ENCODE assay signal across 29 cellular contexts in the genomic region with DNA sequence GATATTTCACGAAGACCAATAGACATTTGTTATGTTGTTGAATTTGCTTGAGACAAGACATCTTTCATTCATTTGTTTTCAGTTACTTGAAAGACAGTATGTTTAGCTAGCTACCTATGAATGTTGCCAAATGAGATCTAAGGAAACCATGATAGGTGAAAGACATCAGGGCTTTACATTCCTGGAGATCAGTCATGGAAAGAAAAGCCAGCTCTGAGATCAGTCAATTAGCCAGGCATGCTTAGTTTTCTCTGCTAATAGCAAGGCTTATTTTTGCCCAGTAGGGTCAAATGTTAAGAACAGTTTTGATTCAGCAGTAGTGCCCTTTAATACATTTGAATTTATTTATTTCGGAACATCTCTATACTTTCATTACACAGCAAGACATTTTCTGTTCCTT.
A peak's percentile ranks its signal among the peaks of the same experiment; 100 is the strongest.
DNase-seq lines count a peak whose midpoint lies in the region; ATAC-seq and TF ChIP-seq lines count a peak whose summit lies in the region.
"Had no signal": no experiment of that assay in that cellular context is flagged by ENCODE, and none has a peak within 500 bp of the region (broad histone marks: within the 10 kb centered on the region; RNA-seq: fewer than 3 reads in every experiment).

No MANE protein-coding gene starts in this region.

- H3K4me3 ChIP-seq in endodermal cell (ENCODE audit: low read length) (peak overlapping the region; percentile 37), A673 (ENCODE audit: low read depth, low read length, poor library complexity, severe bottlenecking) (no peak overlapping the region)
- no peak overlapping the region for H3K4me3 ChIP-seq in naive thymus-derived CD4-positive, alpha-beta T cell (ENCODE audit: low read length)
- H3K4me3 ChIP-seq: GM12878, GM23248, HAP-1, K562 had no signal

- H3K27ac ChIP-seq in endodermal cell (ENCODE audit: low read depth, low read length) (no peak overlapping the region), A673 (ENCODE audit: low read depth, low read length, poor library complexity, severe bottlenecking) (no peak overlapping the region)
- H3K27ac ChIP-seq in naive thymus-derived CD4-positive, alpha-beta T cell (ENCODE audit: low read depth, low read length): no peak overlapping the region
- H3K27ac ChIP-seq: C4-2B, GM23248, RWPE1 had no signal

- peaks cover 29% of the 10 kb centered on the region for H3K4me1 Mint-ChIP-seq in HFFc6 (ENCODE audit: low read depth)
- peaks cover 8% of the 10 kb centered on the region for H3K4me1 Mint-ChIP-seq in endodermal cell
- peaks cover 4 to 10% (median 7%) of the 10 kb centered on the region in 7 donors for H3K4me1 Mint-ChIP-seq in naive thymus-derived CD4-positive, alpha-beta T cell
- H3K4me1 Mint-ChIP-seq: B cell had no signal

- H3K27me3 Mint-ChIP-seq in HFFc6 (ENCODE audit: insufficient read depth): no peaks in the 10 kb centered on the region
- H3K27me3 Mint-ChIP-seq in endodermal cell (ENCODE audit: insufficient read depth): no peaks in the 10 kb centered on the region
- H3K27me3 Mint-ChIP-seq in naive thymus-derived CD4-positive, alpha-beta T cell: peaks cover 0 to 15% (median 0%) of the 10 kb centered on the region in 5 donors
- H3K27me3 Mint-ChIP-seq: B cell had no signal

- H3K36me3 Mint-ChIP-seq in HFFc6 (ENCODE audit: low read depth) (no peaks in the 10 kb centered on the region), endodermal cell (ENCODE audit: low read depth) (no peaks in the 10 kb centered on the region)
- peaks cover 3 to 12% (median 9%) of the 10 kb centered on the region in 5 donors for H3K36me3 Mint-ChIP-seq in naive thymus-derived CD4-positive, alpha-beta T cell

- POLR2A ChIA-PET in naive thymus-derived CD4-positive, alpha-beta T cell (lab: Charles Lee): no interaction called here
- POLR2A ChIA-PET in A673 (lab: Charles Lee; ENCODE audit: low non-redundant PET): no interaction called here

- no TSS peak for BruUV-seq in A673 (replicated peaks; lab: Mats Ljungman, UMichigan)

- H3K27me3 ChIP-seq in endodermal cell (ENCODE audit: control insufficient read depth, insufficient read depth, low read length, poor library complexity, severe bottlenecking) (no peaks in the 10 kb centered on the region), A673 (replicated peaks; ENCODE audit: insufficient read depth, low read depth, low read length, poor library complexity) (no peaks in the 10 kb centered on the region)
- H3K27me3 ChIP-seq in naive thymus-derived CD4-positive, alpha-beta T cell (ENCODE audit: control insufficient read depth in 2 of 2, insufficient read depth in 2 of 2, low read length in 2 of 2): no peaks in the 10 kb centered on the region

- 89 to 93% methylated on average over 2 of the region's 2 CpGs for WGBS in endodermal cell (ENCODE audit: insufficient coverage in 1 of 2, insufficient read length in 1 of 2), 2 experiments

- H3K4me1 ChIP-seq in endodermal cell (ENCODE audit: control insufficient read depth, insufficient read depth, low read length) (peaks cover 3% of the 10 kb centered on the region), A673 (ENCODE audit: insufficient read depth, low read length, poor library complexity, severe bottlenecking) (peaks cover 7% of the 10 kb centered on the region)
- peaks cover 4 to 7% of the 10 kb centered on the region in 2 donors for H3K4me1 ChIP-seq in naive thymus-derived CD4-positive, alpha-beta T cell (ENCODE audit: control insufficient read depth in 2 of 2, insufficient read depth in 2 of 2, low read length in 2 of 2)
- H3K4me1 ChIP-seq: Caco-2 had no signal

- DNase-seq in HFFc6 (peak; percentile 5), endodermal cell (no peak), left kidney (ENCODE audit: low read depth, low spot score) (peak; percentile 74), renal cortical epithelial cell (ENCODE audit: low read depth) (peak; percentile 85), A673 (ENCODE audit: low spot score) (no peak)
- no peak for DNase-seq in stimulated activated CD4-positive, alpha-beta T cell treated with anti-CD3 and anti-CD28 coated beads, Interleukin-4, amount 100 ng/mL, for 24 hours
- no peak for DNase-seq in naive thymus-derived CD4-positive, alpha-beta T cell
- DNase-seq: Caco-2; CD8-positive, alpha-beta T cell; DMS 273 treated with DMSO at 0.1 percent for 48 hours; DMS79; EL; GDM1; GM23248; Kasumi-1; NCI-H1105; NCI-H1436 treated with DMSO at 0.1 percent for 48 hours; NCI-H1930; NCI-H446; NCI-H524 treated with DMSO at 0.1 percent for 48 hours; NCI-H774; SHP77 had no signal

- CTCF ChIA-PET in naive thymus-derived CD4-positive, alpha-beta T cell (lab: Charles Lee): no interaction called here
- CTCF ChIA-PET in A673 (lab: Charles Lee): no interaction called here

- no peaks in the 10 kb centered on the region for H3K36me3 ChIP-seq in endodermal cell (ENCODE audit: control insufficient read depth, insufficient read depth, low read length)
- H3K36me3 ChIP-seq in naive thymus-derived CD4-positive, alpha-beta T cell (ENCODE audit: control insufficient read depth in 2 of 3, insufficient read depth in 3 of 3, low read length in 3 of 3): no peaks in the 10 kb centered on the region
- H3K36me3 ChIP-seq in A673 (ENCODE audit: insufficient read depth, low read length, poor library complexity, severe bottlenecking): no peaks in the 10 kb centered on the region
- H3K36me3 ChIP-seq: HAP-1 had no signal

- TF ChIP-seq CTCF in HFFc6 (IDR thresholded peaks at IDR 0.05) (no peak), endodermal cell (conservative IDR thresholded peaks at IDR 0.05) (no peak), A673 (conservative IDR thresholded peaks at IDR 0.05; ENCODE audit: low read depth, low read length) (no peak)

- H3K27ac Mint-ChIP-seq in HFFc6: no peak overlapping the region
- H3K27ac Mint-ChIP-seq in endodermal cell: no peak overlapping the region
- no peak overlapping the region for H3K27ac Mint-ChIP-seq in naive thymus-derived CD4-positive, alpha-beta T cell
- H3K27ac Mint-ChIP-seq: B cell; CD8-positive, alpha-beta T cell had no signal

- no peak for ATAC-seq in naive thymus-derived CD4-positive, alpha-beta T cell
- ATAC-seq: CD8-positive, alpha-beta T cell; GM12878; HepG2; K562 had no signal

- H3K9me3 ChIP-seq in endodermal cell (ENCODE audit: control insufficient read depth, low read length) (no peaks in the 10 kb centered on the region), A673 (ENCODE audit: low read depth, low read length, poor library complexity, severe bottlenecking) (no peaks in the 10 kb centered on the region)
- H3K9me3 ChIP-seq in naive thymus-derived CD4-positive, alpha-beta T cell (ENCODE audit: control insufficient read depth in 2 of 3, low read length in 3 of 3): peaks cover 0 to 5% (median 0%) of the 10 kb centered on the region in 3 experiments
- H3K9me3 ChIP-seq: Caco-2, HAP-1 had no signal

- H3K9ac ChIP-seq in endodermal cell (ENCODE audit: extremely low read depth, low read length, poor library complexity, severe bottlenecking): no peak overlapping the region
- H3K9ac ChIP-seq: GM23248 had no signal

- intact Hi-C loops in naive thymus-derived CD4-positive, alpha-beta T cell (cut with micrococcal nuclease): no loop called here
- intact Hi-C loops in A673 (cut with micrococcal nuclease; ENCODE audit: unreplicated experiment): no loop called here

- H3K9me3 Mint-ChIP-seq in HFFc6 (no peaks in the 10 kb centered on the region), endodermal cell (peaks cover 4% of the 10 kb centered on the region)
- peaks cover 0 to 5% (median 0%) of the 10 kb centered on the region in 11 donors for H3K9me3 Mint-ChIP-seq in naive thymus-derived CD4-positive, alpha-beta T cell
- H3K9me3 Mint-ChIP-seq: CD8-positive, alpha-beta T cell had no signal

- H3K4me3 Mint-ChIP-seq in HFFc6 (no peak overlapping the region), endodermal cell (no peak overlapping the region)
- no peak overlapping the region for H3K4me3 Mint-ChIP-seq in naive thymus-derived CD4-positive, alpha-beta T cell
- H3K4me3 Mint-ChIP-seq: B cell; CD8-positive, alpha-beta T cell had no signal

Comparison
In these comparisons a context has a peak if more than half of its experiments do, and no peak if none do; other contexts are left out.
1. DNase-seq: peak in HFFc6 (single experiment), left kidney (single experiment) and renal cortical epithelial cell (single experiment); none in endodermal cell (single experiment), stimulated activated CD4-positive, alpha-beta T cell treated with anti-CD3 and anti-CD28 coated beads, Interleukin-4, amount 100 ng/mL, for 24 hours (single experiment), naive thymus-derived CD4-positive, alpha-beta T cell (0 of 9) and A673 (single experiment).